2 cellular contexts compared by ENCODE assay signal in the genomic region with DNA sequence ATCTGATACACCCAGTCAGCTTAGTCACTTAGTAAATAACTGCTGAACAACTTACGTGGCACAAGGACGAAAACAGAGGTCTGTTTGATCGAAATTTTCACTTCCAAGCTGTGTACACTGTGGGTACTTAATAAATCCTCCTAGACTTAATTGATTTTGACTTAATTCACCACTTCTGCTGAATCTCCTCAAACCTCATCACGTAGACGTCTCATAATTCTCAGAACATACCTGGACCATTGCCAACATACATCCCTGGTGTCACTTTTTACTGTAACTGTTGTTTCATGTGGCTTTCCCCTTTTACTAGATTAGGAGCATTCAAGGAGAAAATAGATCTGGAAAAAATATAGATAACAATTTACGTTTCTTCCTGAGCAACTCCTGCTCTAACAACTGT.
TF ChIP-seq lines count a peak whose summit lies in the region.

No MANE protein-coding gene starts in this region.

TF ChIP-seq in HCT116, 20 proteins besides CTCF, POLR2A, EP300 and RAD21:
- TF ChIP-seq ZFX (IDR thresholded peaks at IDR 0.05) (no peak), TCF7L2 (IDR thresholded peaks at IDR 0.05; ENCODE audit: borderline replicate concordance, extremely low read depth, insufficient read depth, insufficient read length) (no peak), ELF1 (IDR thresholded peaks at IDR 0.05; ENCODE audit: borderline replicate concordance, low read depth) (no peak), SRF (IDR thresholded peaks at IDR 0.05; ENCODE audit: low read depth) (no peak)

TF ChIP-seq in H1, 55 proteins besides CTCF, POLR2A, EP300 and RAD21:
- TF ChIP-seq EZH2 (IDR thresholded peaks at IDR 0.05; ENCODE audit: low read depth, low read length, severe bottlenecking) = no peak
- TF ChIP-seq BACH1 (IDR thresholded peaks at IDR 0.05; ENCODE audit: low read length) = no peak
- TF ChIP-seq, protein P1, sequence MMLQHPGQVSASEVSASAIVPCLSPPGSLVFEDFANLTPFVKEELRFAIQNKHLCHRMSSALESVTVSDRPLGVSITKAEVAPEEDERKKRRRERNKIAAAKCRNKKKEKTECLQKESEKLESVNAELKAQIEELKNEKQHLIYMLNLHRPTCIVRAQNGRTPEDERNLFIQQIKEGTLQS (IDR thresholded peaks at IDR 0.05; ENCODE audit: insufficient read depth, low read depth, low read length) = no peak
- no peak for TF ChIP-seq ASH2L (IDR thresholded peaks at IDR 0.05; ENCODE audit: low read length)
